ENCODE assay signal across 22 cellular contexts in the genomic region with DNA sequence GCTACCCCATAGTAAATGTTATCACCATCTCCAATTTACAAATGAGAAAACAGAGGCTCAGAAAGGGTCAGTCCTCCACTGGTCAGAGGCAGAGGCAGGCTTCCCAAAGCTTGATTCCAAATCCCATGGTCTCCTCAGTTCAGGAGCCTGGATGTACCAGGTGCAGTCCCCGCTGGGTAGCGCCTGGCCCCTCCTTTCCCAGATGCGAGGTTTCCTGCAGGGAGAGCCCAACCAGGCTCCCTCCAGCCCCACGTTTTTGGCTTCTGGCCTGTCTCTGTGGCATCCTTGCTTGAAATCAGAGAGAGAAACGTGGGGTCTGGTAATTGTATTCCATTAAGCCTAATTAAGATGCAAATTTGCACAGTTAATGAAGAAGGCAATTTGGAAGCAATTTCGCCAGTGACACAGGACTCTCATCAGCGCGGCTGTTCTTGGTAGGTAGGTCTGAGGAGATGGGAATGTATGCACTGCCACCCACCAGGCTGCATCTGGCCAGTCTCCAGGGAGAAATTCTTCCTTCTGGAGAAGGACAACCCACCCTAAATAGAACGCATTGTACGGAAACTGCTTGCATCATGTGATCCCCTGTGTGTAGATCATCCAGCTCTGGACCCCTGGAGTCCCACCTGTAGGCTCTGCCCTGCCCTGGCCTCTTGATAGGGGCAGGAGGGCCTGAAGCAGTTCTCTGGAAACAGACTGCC. TPM values are rescaled to one million over a fixed set of nuclear protein-coding genes. Genes with fewer than 3 reads are reported as not detected.
DNase-seq lines count a peak whose midpoint lies in the region; ATAC-seq and TF ChIP-seq lines count a peak whose summit lies in the region.
"Had no signal": no experiment of that assay in that cellular context is flagged by ENCODE, and none has a peak within 500 bp of the region (broad histone marks: within the 10 kb centered on the region; RNA-seq: fewer than 3 reads in every experiment).

No MANE protein-coding gene starts in this region.

- H3K36me3 ChIP-seq in sigmoid colon: no peaks in the 10 kb centered on the region
- H3K36me3 ChIP-seq: tibial nerve had no signal

- H3K27ac ChIP-seq in RWPE1 (peak overlapping the region; percentile 87), sigmoid colon (peak overlapping the region in 1 of 4 donors; percentile 23)
- H3K27ac ChIP-seq: GM23248, tibial nerve had no signal

- DNase-seq in NCI-H2081 (lab: John Stamatoyannopoulos, UW) (peak; percentile 7 to 46), NCI-H2081 treated with DMSO at 0.1 percent for 48 hours (lab: John Stamatoyannopoulos, UW) (no peak), RWPE1 (ENCODE audit: low spot score) (no peak), chondrocyte (ENCODE audit: low spot score) (no peak), sigmoid colon (peak; percentile 32), mesothelial cell of epicardium (ENCODE audit: low spot score in 2 of 2, unreplicated experiment in 2 of 2) (no peak)
- DNase-seq in effector CD8-positive, alpha-beta T cell (lab: John Stamatoyannopoulos, UW): no peak
- DNase-seq: 8988T; activated CD4-positive, alpha-beta T cell treated with anti-CD3 and anti-CD28 coated beads, Interleukin-2, amount 50 U/mL, for 4 hours; activated naive CD4-positive, alpha-beta T cell treated with Interleukin-2 at 50 U/mL for 16 hours; CD4-positive, alpha-beta memory T cell; central memory CD4-positive, alpha-beta T cell; dermis blood vessel endothelial cell; DMS153; GM23248; naive B cell; NCI-H2029 treated with DMSO at 0.1 percent for 48 hours; nucleus accumbens; stimulated activated naive CD8-positive, alpha-beta T cell treated with anti-CD3 and anti-CD28 coated beads, Interleukin-15, Interleukin-2, amounts not matched to agents 100 U/mL and 50 U/mL, for 24 hours had no signal

- POLR2A ChIA-PET in RWPE1 (lab: Yijun Ruan, JAX; ENCODE audit: low non-redundant PET): no interaction called here

- no peaks in the 10 kb centered on the region for H3K27me3 Mint-ChIP-seq in chondrocyte (ENCODE audit: low read depth)
- peaks cover 5% of the 10 kb centered on the region for H3K27me3 Mint-ChIP-seq in mesothelial cell of epicardium (ENCODE audit: low read depth)

- 77 to 82% methylated on average over 10 of the region's 10 CpGs for WGBS in sigmoid colon, 2 donors

- no peaks in the 10 kb centered on the region for H3K27me3 ChIP-seq in sigmoid colon
- H3K27me3 ChIP-seq: tibial nerve had no signal

- TF ChIP-seq EP300 in sigmoid colon (IDR thresholded peaks at IDR 0.05): no peak

- TF ChIP-seq POLR2A in sigmoid colon (IDR thresholded peaks at IDR 0.05): no peak

- no peaks in the 10 kb centered on the region for H3K9me3 ChIP-seq in sigmoid colon
- H3K9me3 ChIP-seq: tibial nerve had no signal

- TF ChIP-seq CTCF in RWPE1 (conservative IDR thresholded peaks at IDR 0.05; ENCODE audit: low read depth) (no peak), chondrocyte (IDR thresholded peaks at IDR 0.05) (no peak), sigmoid colon (IDR thresholded peaks at IDR 0.05) (no peak), mesothelial cell of epicardium (IDR thresholded peaks at IDR 0.05; ENCODE audit: unreplicated experiment) (no peak)

- no peaks in the 10 kb centered on the region for H3K9me3 Mint-ChIP-seq in chondrocyte (ENCODE audit: low read depth)
- H3K9me3 Mint-ChIP-seq in mesothelial cell of epicardium: peaks cover 2% of the 10 kb centered on the region

- intact Hi-C loops in sigmoid colon (cut with DNase I): no loop called here

- H3K4me1 ChIP-seq in sigmoid colon: peaks cover 0 to 32% (median 24%) of the 10 kb centered on the region in 4 donors

- H3K27ac Mint-ChIP-seq in chondrocyte (ENCODE audit: unreplicated experiment): peak overlapping the region; percentile 78
- H3K27ac Mint-ChIP-seq in mesothelial cell of epicardium: no peak overlapping the region
- H3K27ac Mint-ChIP-seq: CD4-positive, alpha-beta memory T cell; naive B cell had no signal

- ATAC-seq in HG02852 (IDR thresholded peaks at IDR 0.05; ENCODE audit: unreplicated experiment): no peak
- ATAC-seq: stimulated activated naive CD8-positive, alpha-beta T cell treated with anti-CD3 and anti-CD28 coated beads, Interleukin-15, Interleukin-2, amounts not matched to agents 100 U/mL and 50 U/mL, for 24 hours had no signal

- H3K4me3 ChIP-seq in sigmoid colon: no peak overlapping the region
- H3K4me3 ChIP-seq: GM23248, tibial nerve had no signal

- CTCF ChIA-PET in RWPE1 (lab: Yijun Ruan, JAX): interaction anchor here (1.0 kb wide), 1 partner anchor 129 kb away, joined by 3 read pairs; no protein-coding TSS in a partner anchor

- H3K4me1 Mint-ChIP-seq in chondrocyte (ENCODE audit: low read depth): peaks cover 92% of the 10 kb centered on the region
- H3K4me1 Mint-ChIP-seq in mesothelial cell of epicardium: no peaks in the 10 kb centered on the region
- H3K4me1 Mint-ChIP-seq: naive B cell had no signal

- H3K36me3 Mint-ChIP-seq in chondrocyte (ENCODE audit: low read depth) (peaks cover 2% of the 10 kb centered on the region), mesothelial cell of epicardium (no peaks in the 10 kb centered on the region)
- H3K36me3 Mint-ChIP-seq: CD4-positive, alpha-beta memory T cell; naive B cell had no signal

- H3K4me3 Mint-ChIP-seq in chondrocyte (ENCODE audit: unreplicated experiment) (no peak overlapping the region), mesothelial cell of epicardium (no peak overlapping the region)
- H3K4me3 Mint-ChIP-seq: CD4-positive, alpha-beta memory T cell; naive B cell had no signal

RNA-seq across cellular contexts. Expression of gene HRH1, which starts 50.6 kb away (rescaled TPM):
- 30.1 to 32.0 TPM (median 30.8 TPM) in 3 replicates for total RNA-seq in chondrocyte
- total RNA-seq in sigmoid colon: 10 to 100 TPM in 1 of 4 donors, 1 to 10 TPM in 3; 3.9 to 57.3 (median 4.6) TPM
- 1 to 10 TPM; 1.8 to 8.3 (median 2.8) TPM for polyA plus RNA-seq in sigmoid colon
- total RNA-seq in mesothelial cell of epicardium: 0.31 to 0.45 TPM (median 0.42 TPM) in 3 replicates
- total RNA-seq: SK-MEL-5 had no signal

Comparison
In these comparisons a context has a peak if more than half of its experiments do, and no peak if none do; other contexts are left out.
1. DNase-seq: peak in NCI-H2081 (2 of 2) and sigmoid colon (single experiment); none in NCI-H2081 treated with DMSO at 0.1 percent for 48 hours (single experiment), RWPE1 (single experiment), chondrocyte (single experiment), mesothelial cell of epicardium (0 of 2) and effector CD8-positive, alpha-beta T cell (single experiment).